In genomic region chr2:113699048-113699447, GRCh38 we compare ENCODE assay signal across 10 cellular contexts. TPM values are rescaled to one million over a fixed set of nuclear protein-coding genes. Genes with fewer than 3 reads are reported as not detected.
DNase-seq lines count a peak whose midpoint lies in the region; ATAC-seq and TF ChIP-seq lines count a peak whose summit lies in the region.
"Had no signal": no experiment of that assay in that cellular context is flagged by ENCODE, and none has a peak within 500 bp of the region (broad histone marks: within the 10 kb centered on the region; RNA-seq: fewer than 3 reads in every experiment).

No MANE protein-coding gene starts in this region.

- no peaks in the 10 kb centered on the region for H3K9me3 ChIP-seq in mucosa of descending colon

- H3K27ac Mint-ChIP-seq in memory B cell, result peak overlapping the region; percentile 79
- H3K27ac Mint-ChIP-seq in activated naive CD4-positive, alpha-beta T cell treated with anti-CD3 and anti-CD28 coated beads, Interleukin-2, amount 10 ng/mL, durations not matched to agents 7 days and 5 days, result no peak overlapping the region
- H3K27ac Mint-ChIP-seq: brain had no signal

- CTCF ChIA-PET in activated naive CD4-positive, alpha-beta T cell treated with anti-CD3 and anti-CD28 coated beads, Interleukin-2, amount 10 ng/mL, durations not matched to agents 7 days and 5 days (lab: Charles Lee), result interaction anchor here (5.0 kb wide), 1 partner anchor 95 kb away, joined by 27 read pairs; no protein-coding TSS in a partner anchor

- H3K9me3 Mint-ChIP-seq in memory B cell, result no peaks in the 10 kb centered on the region
- peaks cover 7% of the 10 kb centered on the region for H3K9me3 Mint-ChIP-seq in activated naive CD4-positive, alpha-beta T cell treated with anti-CD3 and anti-CD28 coated beads, Interleukin-2, amount 10 ng/mL, durations not matched to agents 7 days and 5 days

- peaks cover 15% of the 10 kb centered on the region for H3K4me1 Mint-ChIP-seq in memory B cell
- H3K4me1 Mint-ChIP-seq in activated naive CD4-positive, alpha-beta T cell treated with anti-CD3 and anti-CD28 coated beads, Interleukin-2, amount 10 ng/mL, durations not matched to agents 7 days and 5 days, result peaks cover 32% of the 10 kb centered on the region

- peaks cover 11% of the 10 kb centered on the region for H3K4me1 ChIP-seq in mucosa of descending colon (ENCODE audit: low read depth)

- no peaks in the 10 kb centered on the region for H3K36me3 Mint-ChIP-seq in memory B cell
- no peaks in the 10 kb centered on the region for H3K36me3 Mint-ChIP-seq in activated naive CD4-positive, alpha-beta T cell treated with anti-CD3 and anti-CD28 coated beads, Interleukin-2, amount 10 ng/mL, durations not matched to agents 7 days and 5 days

- TF ChIP-seq CTCF in mucosa of descending colon (IDR thresholded peaks at IDR 0.05), result no peak

- H3K4me3 ChIP-seq in mucosa of descending colon, result no peak overlapping the region

- no peak for DNase-seq in activated CD4-positive, CD25-positive, alpha-beta regulatory T cell treated with anti-CD3 and anti-CD28 coated beads, Interleukin-2, amount 50 U/mL, for 72 hours
- no peak for DNase-seq in memory B cell (ENCODE audit: low spot score in 2 of 2)
- DNase-seq in stimulated activated CD4-positive, alpha-beta T cell treated with anti-CD3 and anti-CD28 coated beads, Interleukin-2, amount 100 ng/mL, for 24 hours, result no peak
- DNase-seq in activated naive CD4-positive, alpha-beta T cell treated with anti-CD3 and anti-CD28 coated beads, Interleukin-2, amount 10 ng/mL, durations not matched to agents 7 days and 5 days, result no peak
- DNase-seq in mucosa of descending colon, result no peak
- DNase-seq: left ventricle myocardium superior had no signal

- no peaks in the 10 kb centered on the region for H3K36me3 ChIP-seq in mucosa of descending colon (ENCODE audit: low read depth)

- no peaks in the 10 kb centered on the region for H3K27me3 Mint-ChIP-seq in memory B cell
- H3K27me3 Mint-ChIP-seq in activated naive CD4-positive, alpha-beta T cell treated with anti-CD3 and anti-CD28 coated beads, Interleukin-2, amount 10 ng/mL, durations not matched to agents 7 days and 5 days, result no peaks in the 10 kb centered on the region

- peak overlapping the region; percentile 74 for H3K4me3 Mint-ChIP-seq in memory B cell
- H3K4me3 Mint-ChIP-seq in activated naive CD4-positive, alpha-beta T cell treated with anti-CD3 and anti-CD28 coated beads, Interleukin-2, amount 10 ng/mL, durations not matched to agents 7 days and 5 days, result no peak overlapping the region
- H3K4me3 Mint-ChIP-seq: brain had no signal

- peak; percentile 73 to 77 for ATAC-seq in activated CD4-positive, CD25-positive, alpha-beta regulatory T cell treated with anti-CD3 and anti-CD28 coated beads, Interleukin-2, amount 50 U/mL, for 24 hours
- ATAC-seq in GM21528 (IDR thresholded peaks at IDR 0.05; ENCODE audit: low FRiP score, unreplicated experiment), result peak; percentile 60
- peak; percentile 70 for ATAC-seq in HG03432 (IDR thresholded peaks at IDR 0.05; ENCODE audit: unreplicated experiment)
- peak; percentile 48 for ATAC-seq in memory B cell (ENCODE audit: low read depth)
- no peak for ATAC-seq in mucosa of descending colon
- ATAC-seq: left ventricle myocardium superior had no signal

- intact Hi-C loops in mucosa of descending colon (cut with DNase I, micrococcal nuclease), result no loop called here

RNA-seq across cellular contexts. Expression of gene SLC35F5, which starts 57.4 kb away (rescaled TPM):
- 100 to 1,000 TPM in 2 of 3 donors, 10 to 100 TPM in 1; 78.8 to 132 (median 125) TPM for total RNA-seq in mucosa of descending colon
